ENCODE assay signal across 19 cellular contexts in the genomic region with DNA sequence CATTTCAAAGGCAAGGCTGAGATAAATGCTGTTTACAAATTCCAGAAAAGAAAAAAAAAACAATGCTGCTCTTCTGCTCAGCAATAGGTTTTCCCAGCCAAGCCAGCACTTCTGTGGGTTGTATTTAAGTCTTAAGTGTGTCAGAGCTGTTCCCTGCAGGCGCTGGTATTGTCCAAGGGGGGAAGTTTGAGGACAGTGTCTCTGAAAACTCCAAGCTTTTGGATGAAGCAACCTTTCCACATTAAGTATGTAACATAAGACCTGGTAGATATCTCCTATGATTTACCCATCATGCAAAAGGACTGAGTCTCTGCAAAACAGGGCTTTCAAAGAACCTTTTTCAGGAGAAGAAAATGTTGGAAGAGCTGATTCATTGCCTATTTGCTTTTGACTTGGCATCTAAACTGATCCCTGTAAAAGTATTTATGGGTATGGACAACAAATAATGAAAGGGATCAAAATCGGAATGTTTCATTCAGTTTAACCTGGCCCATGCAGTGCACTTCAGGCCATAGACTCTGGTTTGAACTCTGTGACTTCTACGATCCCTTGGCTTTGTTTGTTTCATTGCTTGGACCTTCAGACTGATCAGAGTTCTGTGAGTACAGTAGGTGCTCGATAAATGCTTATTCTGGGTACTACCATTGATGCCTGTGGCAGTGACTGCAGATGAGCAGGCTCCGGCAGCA. TPM values are rescaled to one million over a fixed set of nuclear protein-coding genes. Genes with fewer than 3 reads are reported as not detected.
A peak's percentile ranks its signal among the peaks of the same experiment; 100 is the strongest.
DNase-seq lines count a peak whose midpoint lies in the region; ATAC-seq, FAIRE-seq and TF ChIP-seq lines count a peak whose summit lies in the region.
"Had no signal": no experiment of that assay in that cellular context is flagged by ENCODE, and none has a peak within 500 bp of the region (broad histone marks: within the 10 kb centered on the region; RNA-seq: fewer than 3 reads in every experiment).

No MANE protein-coding gene starts in this region.

- ATAC-seq in HepG2 (no peak), left lobe of liver (peak; percentile 82), HG03280 (IDR thresholded peaks at IDR 0.05; ENCODE audit: unreplicated experiment) (no peak)
- ATAC-seq: GM12878 had no signal

- H2AFZ ChIP-seq in HepG2 (ENCODE audit: low read length) (no peak overlapping the region), PC-9 (no peak overlapping the region)

- no peaks in the 10 kb centered on the region for H3K9me3 ChIP-seq in liver (ENCODE audit: control insufficient read depth in 4 of 4, low read length in 3 of 4)
- no peaks in the 10 kb centered on the region for H3K9me3 ChIP-seq in HepG2 (ENCODE audit: low read length)
- no peaks in the 10 kb centered on the region for H3K9me3 ChIP-seq in PC-9 (ENCODE audit: insufficient read depth, low read depth)

- TF ChIP-seq POLR2A in HepG2 (IDR thresholded peaks at IDR 0.05; ENCODE audit: insufficient read depth in 1 of 2, low read depth in 2 of 2, low read length in 2 of 2), result no peak

- no peaks in the 10 kb centered on the region for H3K9me2 ChIP-seq in PC-9 (ENCODE audit: insufficient read depth)

- no peak overlapping the region for H3K4me3 ChIP-seq in liver (ENCODE audit: low read depth in 1 of 3, low read length in 3 of 3)
- H3K4me3 ChIP-seq in HepG2 (replicated peaks in 1 of 3; ENCODE audit: insufficient read depth in 1 of 3, low read depth in 2 of 3, low read length in 3 of 3), result no peak overlapping the region
- peak overlapping the region; percentile 22; the same call in 1 of the 2 replicates for H3K4me3 ChIP-seq in PC-9
- H3K4me3 ChIP-seq: GM12878 had no signal

- no peak for FAIRE-seq in HepG2 (lab: Jason Lieb, UNC)
- FAIRE-seq: GM12878, GM19239 had no signal

- CTCF ChIA-PET in HepG2 (lab: Yijun Ruan, JAX; ENCODE audit: low intra/inter-chr PET ratio, low total read pairs), result no interaction called here
- CTCF ChIA-PET in PC-9 (lab: Charles Lee), result no interaction called here

- TF ChIP-seq RAD21 in liver (IDR thresholded peaks at IDR 0.05) (no peak), HepG2 (CRISPR knock-in tag; IDR thresholded peaks at IDR 0.05) (no peak)

- H3K36me3 ChIP-seq in liver (ENCODE audit: control insufficient read depth in 4 of 4, insufficient read depth in 3 of 4, low read depth in 1 of 4, low read length in 3 of 4), result no peaks in the 10 kb centered on the region
- no peaks in the 10 kb centered on the region for H3K36me3 ChIP-seq in HepG2 (replicated peaks in 1 of 2; ENCODE audit: control insufficient read depth in 1 of 2, insufficient read depth in 2 of 2, low read length in 2 of 2)
- no peaks in the 10 kb centered on the region for H3K36me3 ChIP-seq in PC-9 (ENCODE audit: low read depth)

- in situ Hi-C loops in HepG2 (cut with HindIII; ENCODE audit: extremely low pct_ligation_motif_present, low pct_unique_long_range_greater_than_20kb), result no loop called here

- no peaks in the 10 kb centered on the region for H4K20me1 ChIP-seq in HepG2 (ENCODE audit: insufficient read depth, low read length)
- H4K20me1 ChIP-seq in PC-9 (ENCODE audit: insufficient read depth), result no peaks in the 10 kb centered on the region

- H3K4me1 ChIP-seq in liver (ENCODE audit: control insufficient read depth in 4 of 4, insufficient read depth in 4 of 4, low read length in 3 of 4) (peaks cover 0 to 8% (median 0%) of the 10 kb centered on the region in 4 donors), HepG2 (ENCODE audit: insufficient read depth, low read length) (no peaks in the 10 kb centered on the region), PC-9 (replicated peaks; ENCODE audit: insufficient read depth) (no peaks in the 10 kb centered on the region)

- no peak overlapping the region for H3K9ac ChIP-seq in liver (ENCODE audit: low read depth in 1 of 2, low read length in 2 of 2)
- no peak overlapping the region for H3K9ac ChIP-seq in HepG2 (ENCODE audit: insufficient read depth, low read depth, low read length)
- H3K9ac ChIP-seq: KMS-11 had no signal

- H3K27me3 ChIP-seq in liver (ENCODE audit: control insufficient read depth in 4 of 4, insufficient read depth in 4 of 4, low read length in 3 of 4) (no peaks in the 10 kb centered on the region), HepG2 (ENCODE audit: control insufficient read depth in 1 of 2, insufficient read depth in 2 of 2, low read length in 2 of 2) (no peaks in the 10 kb centered on the region), PC-9 (ENCODE audit: insufficient read depth, low read depth) (peaks cover 5% of the 10 kb centered on the region; the same call in 1 of the 2 replicates)

- intact Hi-C loops in HepG2 (cut with micrococcal nuclease; ENCODE audit: unreplicated experiment) (no loop called here), PC-9 (cut with micrococcal nuclease; ENCODE audit: unreplicated experiment) (no loop called here)

- BruUV-seq in HepG2 (replicated peaks; lab: Mats Ljungman, UMichigan), result no TSS peak
- BruUV-seq in PC-9 (replicated peaks; lab: Mats Ljungman, UMichigan), result no TSS peak

- TF ChIP-seq CTCF in liver (IDR thresholded peaks at IDR 0.05; ENCODE audit: low read depth, low read length, missing input control) (no peak), HepG2 (CRISPR knock-in tag; IDR thresholded peaks at IDR 0.05) (no peak), PC-9 (conservative IDR thresholded peaks at IDR 0.05) (no peak)

- H3F3A ChIP-seq in PC-9 (ENCODE audit: insufficient read depth, low read depth), result no peaks in the 10 kb centered on the region

- H3K27ac ChIP-seq in liver (ENCODE audit: low read depth in 1 of 2, low read length in 2 of 2) (no peak overlapping the region), HepG2 (ENCODE audit: extremely low read length, insufficient read depth, low read length) (no peak overlapping the region), PC-9 (no peak overlapping the region)
- H3K27ac ChIP-seq: 22Rv1, KMS-11 had no signal

- no peak for DNase-seq in HepG2 (ENCODE audit: low spot score)
- DNase-seq in PC-9, result no peak
- DNase-seq in left lobe of liver (ENCODE audit: low spot score), result no peak
- no peak for DNase-seq in NCI-H187 (lab: John Stamatoyannopoulos, UW)
- no peak for DNase-seq in mesenteric fat pad (ENCODE audit: low spot score)
- DNase-seq: CD8-positive, alpha-beta memory T cell; DMS53 had no signal

- H3K79me2 ChIP-seq in HepG2 (ENCODE audit: insufficient read depth, low read length) (no peaks in the 10 kb centered on the region), PC-9 (ENCODE audit: low read depth) (no peaks in the 10 kb centered on the region)

- WGBS in liver, result 60% methylated on average over 5 of the region's 5 CpGs
- 37% methylated on average over 5 of the region's 5 CpGs for WGBS in HepG2 (ENCODE audit: low lambda C conversion rate)

- POLR2A ChIA-PET in HepG2 (lab: Yijun Ruan, JAX), result no interaction called here
- POLR2A ChIA-PET in PC-9 (lab: Charles Lee; ENCODE audit: unreplicated experiment), result no interaction called here

- TF ChIP-seq EP300 in HepG2 (IDR thresholded peaks at IDR 0.05; ENCODE audit: low read depth in 2 of 2, low read length in 2 of 2), result no peak
- no peak for TF ChIP-seq EP300 in HepG2 (CRISPR knock-in tag; IDR thresholded peaks at IDR 0.05; ENCODE audit: borderline replicate concordance)

- no peak overlapping the region for H3K4me2 ChIP-seq in HepG2 (ENCODE audit: low read depth, low read length)
- peak overlapping the region; percentile 59 for H3K4me2 ChIP-seq in PC-9
- H3K4me2 ChIP-seq: KMS-11 had no signal

RNA-seq across cellular contexts. Expression of gene PLG, which starts 16.1 kb away (rescaled TPM):
- total RNA-seq in liver, result 1,000 to 10,000 TPM in 1 of 2 donors, 100 to 1,000 TPM in 1; 880 to 1,208 TPM
- polyA plus RNA-seq in liver, result 1,000 to 10,000 TPM; 1,307 to 1,797 TPM
- total RNA-seq in HepG2 (2016; rRNA removed; fragmentation: Illumina TruSeq; extraction: Trizol), result 3.9 and 10.7 TPM in 2 replicates
- total RNA-seq in HepG2 (2016; cell fraction: cytosol; rRNA removed; fragmentation: Illumina TruSeq; extraction: Trizol; ENCODE audit: low read depth), result 0.51 and 1.9 TPM in 2 replicates
- 4.4 and 9.6 TPM in 2 replicates for total RNA-seq in HepG2 (2016; cell fraction: insoluble cytoplasmic fraction; rRNA removed; fragmentation: Illumina TruSeq; extraction: Trizol)
- total RNA-seq in HepG2 (2016; cell fraction: membrane; rRNA removed; fragmentation: Illumina TruSeq; extraction: Trizol), result 1.3 and 2.2 TPM in 2 replicates
- 6.5 and 9.4 TPM in 2 replicates for total RNA-seq in HepG2 (2016; cell fraction: nucleus; rRNA removed; fragmentation: Illumina TruSeq; extraction: Trizol)
- polyA plus RNA-seq in HepG2 (2011; rRNA removed), result 1.7 and 5.7 TPM in 2 replicates
- polyA plus RNA-seq in HepG2 (2011; cell fraction: cytosol; rRNA removed), result 0.83 and 2.5 TPM in 2 replicates
- 1.8 and 4.6 TPM in 2 replicates for polyA plus RNA-seq in HepG2 (2011; cell fraction: nucleus; rRNA removed)
- 28.1 and 198 TPM in 2 replicates for polyA plus RNA-seq in HepG2 (2012)
- 0.25 and 0.66 TPM in 2 replicates for polyA plus RNA-seq in HepG2 (2016; cell fraction: cytosol; fragmentation: Illumina TruSeq; extraction: Trizol; ENCODE audit: low read depth)
- 4.9 TPM in 2 replicates for polyA plus RNA-seq in HepG2 (2016; cell fraction: insoluble cytoplasmic fraction; fragmentation: Illumina TruSeq; extraction: Trizol; ENCODE audit: low read depth)
- 0.73 and 1.2 TPM in 2 replicates for polyA plus RNA-seq in HepG2 (2016; cell fraction: membrane; fragmentation: Illumina TruSeq; extraction: Trizol; ENCODE audit: low read depth)
- polyA plus RNA-seq in HepG2 (2016; cell fraction: nucleus; fragmentation: Illumina TruSeq; extraction: Trizol; ENCODE audit: insufficient read depth, low read depth), result 10.2 and 10.7 TPM in 2 replicates
- 1.7 TPM in 1 of 2 replicates, not detected in the other for polyA minus RNA-seq in HepG2 (2011; rRNA and poly(A)+ RNA removed; ENCODE audit: low replicate concordance)
- 1.8 TPM in 2 replicates for polyA minus RNA-seq in HepG2 (2011; cell fraction: cytosol; rRNA and poly(A)+ RNA removed)
- polyA minus RNA-seq in HepG2 (2011; cell fraction: nucleus; rRNA and poly(A)+ RNA removed), result 1.8 and 6.1 TPM in 2 replicates
- total RNA-seq in PC-9 (2021), result not detected in 2 replicates
- total RNA-seq in left lobe of liver, result 1,901 TPM
- total RNA-seq in mesenteric fat pad, result not detected
- total RNA-seq: A673, G401, H4, HT-29 had no signal
- polyA plus RNA-seq: BJ; CD8-positive, alpha-beta memory T cell; IgD-negative memory B cell had no signal

RNA-seq across cellular contexts. Expression of gene LPA, which starts 21.8 kb away (rescaled TPM):
- total RNA-seq in liver, result 10 to 100 TPM; 34.7 to 62.8 TPM
- polyA plus RNA-seq in liver, result 10 to 100 TPM in 1 of 2 donors, 1 to 10 TPM in 1; 7.9 to 13.1 TPM
- not detected in 2 replicates for total RNA-seq in HepG2 (2016; rRNA removed; fragmentation: Illumina TruSeq; extraction: Trizol)
- not detected in 2 replicates for total RNA-seq in HepG2 (2016; cell fraction: cytosol; rRNA removed; fragmentation: Illumina TruSeq; extraction: Trizol; ENCODE audit: low read depth)
- 0.06 TPM in 1 of 2 replicates, not detected in the other for total RNA-seq in HepG2 (2016; cell fraction: insoluble cytoplasmic fraction; rRNA removed; fragmentation: Illumina TruSeq; extraction: Trizol)
- total RNA-seq in HepG2 (2016; cell fraction: membrane; rRNA removed; fragmentation: Illumina TruSeq; extraction: Trizol), result not detected in 2 replicates
- not detected in 2 replicates for total RNA-seq in HepG2 (2016; cell fraction: nucleus; rRNA removed; fragmentation: Illumina TruSeq; extraction: Trizol)
- 0.04 TPM in 1 of 2 replicates, not detected in the other for polyA plus RNA-seq in HepG2 (2011; rRNA removed)
- not detected in 2 replicates for polyA plus RNA-seq in HepG2 (2011; cell fraction: cytosol; rRNA removed)
- polyA plus RNA-seq in HepG2 (2011; cell fraction: nucleus; rRNA removed), result 0.14 and 0.28 TPM in 2 replicates
- 0.08 TPM in 1 of 2 replicates, not detected in the other for polyA plus RNA-seq in HepG2 (2012)
- polyA plus RNA-seq in HepG2 (2016; cell fraction: cytosol; fragmentation: Illumina TruSeq; extraction: Trizol; ENCODE audit: low read depth), result not detected in 2 replicates
- not detected in 2 replicates for polyA plus RNA-seq in HepG2 (2016; cell fraction: insoluble cytoplasmic fraction; fragmentation: Illumina TruSeq; extraction: Trizol; ENCODE audit: low read depth)
- polyA plus RNA-seq in HepG2 (2016; cell fraction: membrane; fragmentation: Illumina TruSeq; extraction: Trizol; ENCODE audit: low read depth), result not detected in 2 replicates
- polyA plus RNA-seq in HepG2 (2016; cell fraction: nucleus; fragmentation: Illumina TruSeq; extraction: Trizol; ENCODE audit: insufficient read depth, low read depth), result not detected in 2 replicates
- not detected in 2 replicates for polyA minus RNA-seq in HepG2 (2011; rRNA and poly(A)+ RNA removed; ENCODE audit: low replicate concordance)
- polyA minus RNA-seq in HepG2 (2011; cell fraction: cytosol; rRNA and poly(A)+ RNA removed), result not detected in 2 replicates
- polyA minus RNA-seq in HepG2 (2011; cell fraction: nucleus; rRNA and poly(A)+ RNA removed), result 0.26 and 0.37 TPM in 2 replicates
- total RNA-seq in PC-9 (2021), result not detected in 2 replicates
- 196 TPM for total RNA-seq in left lobe of liver
- total RNA-seq in mesenteric fat pad, result not detected
- total RNA-seq: A673; CD8-positive, alpha-beta memory T cell; G401; H4; HT-29 had no signal
- polyA plus RNA-seq: BJ; CD8-positive, alpha-beta memory T cell; IgD-negative memory B cell had no signal

Comparison
In these comparisons a context has a peak if more than half of its experiments do, and no peak if none do; other contexts are left out.
1. RNA of gene PLG, which starts 16.1 kb away (total RNA-seq): 1,901 TPM in left lobe of liver (single experiment) and 880 to 1,208 TPM in liver; 0.51 to 10.7 TPM in HepG2, not detected in PC-9 and not detected in mesenteric fat pad (single experiment); every median in the first group is over 10 times any median in the second.
2. RNA of gene LPA, which starts 21.8 kb away (total RNA-seq): 196 TPM in left lobe of liver (single experiment) and 34.7 to 62.8 TPM in liver; 0.06 TPM in HepG2, not detected in PC-9 and not detected in mesenteric fat pad (single experiment); every median in the first group is over 10 times any median in the second.